Comparison of ENCODE assay signal across 11 cellular contexts in the genomic region with DNA sequence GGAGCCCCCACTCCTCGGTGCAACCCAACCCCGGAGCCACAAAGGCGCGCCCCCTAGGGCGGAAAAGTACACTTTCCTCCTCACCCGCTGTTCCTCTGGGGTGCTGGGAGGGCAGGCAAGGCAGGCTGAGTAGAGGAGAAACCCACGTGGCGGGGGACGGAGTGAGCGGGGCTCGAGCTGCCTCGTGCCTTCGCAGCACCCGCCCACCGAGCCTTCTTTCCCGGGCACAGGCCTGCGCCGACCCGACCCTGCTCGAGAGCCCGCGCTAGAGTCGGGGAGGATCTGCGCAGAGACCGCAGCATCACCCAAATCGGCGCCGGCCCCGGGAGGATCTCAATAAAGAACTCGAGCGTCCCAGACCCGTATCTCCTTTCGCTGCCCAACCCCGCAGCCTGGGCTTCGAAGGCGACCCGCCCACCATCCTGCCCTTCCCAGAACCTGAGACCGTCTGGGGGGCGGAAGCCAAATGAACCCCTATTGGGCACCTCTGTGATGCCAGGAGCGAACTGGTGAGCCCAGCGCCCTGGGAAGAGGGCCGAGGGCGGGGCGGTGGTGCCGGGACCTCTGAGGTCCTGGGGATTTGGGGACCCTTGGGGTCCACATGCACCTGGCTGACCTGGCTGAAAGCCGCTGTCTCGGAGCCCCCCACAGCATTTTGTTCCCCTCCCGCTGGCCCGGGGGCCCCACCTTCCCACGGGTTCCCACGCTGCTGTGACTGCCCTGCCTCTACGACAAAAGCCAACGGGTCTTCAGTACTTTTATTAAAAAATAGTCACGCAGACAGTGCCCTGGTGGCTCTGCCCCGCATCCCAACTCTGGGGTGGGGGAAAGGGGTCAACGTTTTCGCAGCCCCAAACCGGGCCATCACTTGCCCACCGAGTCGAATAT. TPM values are rescaled to one million over a fixed set of nuclear protein-coding genes. Genes with fewer than 3 reads are reported as not detected.
DNase-seq lines count a peak whose midpoint lies in the region; ATAC-seq and TF ChIP-seq lines count a peak whose summit lies in the region.
"Had no signal": no experiment of that assay in that cellular context is flagged by ENCODE, and none has a peak within 500 bp of the region (broad histone marks: within the 10 kb centered on the region; RNA-seq: fewer than 3 reads in every experiment).

No MANE protein-coding gene starts in this region.

- intact Hi-C loops in thyroid gland (cut with DNase I): loop anchor here (10.0 kb wide), 1 partner anchor 212 kb away; no protein-coding TSS in a partner anchor

- H3K4me1 Mint-ChIP-seq in activated CD8-positive, alpha-beta T cell treated with anti-CD3 and anti-CD28 coated beads, Interleukin-2, amount 10 ng/mL, durations not matched to agents 7 days and 5 days (ENCODE audit: low read depth): peaks cover 13% of the 10 kb centered on the region

- POLR2A ChIA-PET in activated CD8-positive, alpha-beta T cell treated with anti-CD3 and anti-CD28 coated beads, Interleukin-2, amount 10 ng/mL, durations not matched to agents 7 days and 5 days (lab: Charles Lee): no interaction called here

- no peak for TF ChIP-seq POLR2A in thyroid gland (IDR thresholded peaks at IDR 0.05)

- H3K9me3 ChIP-seq in iPS DF 6.9 (ENCODE audit: control insufficient read depth, insufficient read depth, low read length): no peaks in the 10 kb centered on the region
- H3K9me3 ChIP-seq in thyroid gland: no peaks in the 10 kb centered on the region
- H3K9me3 ChIP-seq: colonic mucosa, testis had no signal

- peak overlapping the region; percentile 56 for H3K4me3 Mint-ChIP-seq in activated CD8-positive, alpha-beta T cell treated with anti-CD3 and anti-CD28 coated beads, Interleukin-2, amount 10 ng/mL, durations not matched to agents 7 days and 5 days

- peaks cover 8% of the 10 kb centered on the region for H3K4me1 ChIP-seq in iPS DF 6.9 (ENCODE audit: control insufficient read depth, insufficient read depth, low read length)
- H3K4me1 ChIP-seq in thyroid gland: peaks cover 6 to 27% of the 10 kb centered on the region in 2 donors
- H3K4me1 ChIP-seq: testis had no signal

- H3K9me3 Mint-ChIP-seq in activated CD8-positive, alpha-beta T cell treated with anti-CD3 and anti-CD28 coated beads, Interleukin-2, amount 10 ng/mL, durations not matched to agents 7 days and 5 days (ENCODE audit: insufficient read depth): no peaks in the 10 kb centered on the region

- ATAC-seq in activated CD8-positive, alpha-beta T cell treated with anti-CD3 and anti-CD28 coated beads, Interleukin-2, amount 10 ng/mL, durations not matched to agents 7 days and 5 days: peak; percentile 73

- H3K27ac ChIP-seq in iPS DF 6.9 (ENCODE audit: low read length) (no peak overlapping the region), thyroid gland (no peak overlapping the region)
- H3K27ac ChIP-seq: colonic mucosa, testis had no signal

- H3K4me3 ChIP-seq in iPS DF 6.9 (ENCODE audit: low read length) (peak overlapping the region; percentile 18; the same call in 1 of the 2 replicates), thyroid gland (replicated peaks in 1 of 3) (no peak overlapping the region)
- H3K4me3 ChIP-seq: colonic mucosa, testis had no signal

- no CpG with 5 or more reads among the region's 60 CpGs for WGBS in iPS DF 6.9 (ENCODE audit: insufficient coverage, insufficient read length)
- WGBS in thyroid gland, 2 donors: 5 to 9% methylated on average over 17 to 32 of the region's 60 CpGs

- peaks cover 7% of the 10 kb centered on the region for H3K36me3 Mint-ChIP-seq in activated CD8-positive, alpha-beta T cell treated with anti-CD3 and anti-CD28 coated beads, Interleukin-2, amount 10 ng/mL, durations not matched to agents 7 days and 5 days (ENCODE audit: low read depth)

- TF ChIP-seq CTCF in thyroid gland (IDR thresholded peaks at IDR 0.05): no peak

- peaks cover 22% of the 10 kb centered on the region for H3K27me3 ChIP-seq in iPS DF 6.9 (ENCODE audit: control insufficient read depth, insufficient read depth, low read length)
- H3K27me3 ChIP-seq in thyroid gland: peaks cover 18% of the 10 kb centered on the region
- H3K27me3 ChIP-seq: testis had no signal

- H3K27me3 Mint-ChIP-seq in activated CD8-positive, alpha-beta T cell treated with anti-CD3 and anti-CD28 coated beads, Interleukin-2, amount 10 ng/mL, durations not matched to agents 7 days and 5 days (ENCODE audit: low read depth): peaks cover 4% of the 10 kb centered on the region

- DNase-seq in DMS79 treated with DMSO at 0.1 percent for 48 hours (lab: John Stamatoyannopoulos, UW): peak; percentile 37
- no peak for DNase-seq in DMS79 (lab: John Stamatoyannopoulos, UW)
- DNase-seq in activated CD8-positive, alpha-beta T cell treated with anti-CD3 and anti-CD28 coated beads, Interleukin-2, amount 10 ng/mL, durations not matched to agents 7 days and 5 days: peak; percentile 52
- no peak for DNase-seq in iPS DF 6.9 (ENCODE audit: low read depth, low spot score)
- DNase-seq in stimulated activated CD8-positive, alpha-beta memory T cell treated with anti-CD3 and anti-CD28 coated beads, Interleukin-4, amount 100 ng/mL, for 24 hours (ENCODE audit: low read depth): peak; percentile 17
- no peak for DNase-seq in thyroid gland
- DNase-seq in AG08395 (ENCODE audit: low spot score): no peak
- no peak for DNase-seq in COLO829 (ENCODE audit: low spot score)
- DNase-seq: colonic mucosa, testis had no signal

- CTCF ChIA-PET in activated CD8-positive, alpha-beta T cell treated with anti-CD3 and anti-CD28 coated beads, Interleukin-2, amount 10 ng/mL, durations not matched to agents 7 days and 5 days (lab: Charles Lee): no interaction called here

- H3K27ac Mint-ChIP-seq in activated CD8-positive, alpha-beta T cell treated with anti-CD3 and anti-CD28 coated beads, Interleukin-2, amount 10 ng/mL, durations not matched to agents 7 days and 5 days: no peak overlapping the region

- no peaks in the 10 kb centered on the region for H3K36me3 ChIP-seq in iPS DF 6.9 (ENCODE audit: control insufficient read depth, insufficient read depth, low read length)
- no peaks in the 10 kb centered on the region for H3K36me3 ChIP-seq in thyroid gland
- H3K36me3 ChIP-seq: colonic mucosa had no signal

RNA-seq across cellular contexts. Expression of a gene that starts 1.3 kb away (rescaled TPM):
- 1 to 10 TPM; 2.2 to 2.6 TPM for total RNA-seq in activated CD8-positive, alpha-beta T cell treated with anti-CD3 and anti-CD28 coated beads, Interleukin-2, amount 10 ng/mL, durations not matched to agents 7 days and 5 days
- total RNA-seq in thyroid gland: 1 to 10 TPM; 1.1 to 2.5 (median 2.0) TPM

RNA-seq across cellular contexts. Expression of a gene that starts 16.0 kb away (rescaled TPM):
- 10 to 100 TPM; 78.0 to 80.5 TPM for total RNA-seq in activated CD8-positive, alpha-beta T cell treated with anti-CD3 and anti-CD28 coated beads, Interleukin-2, amount 10 ng/mL, durations not matched to agents 7 days and 5 days
- 100 to 1,000 TPM in 3 of 4 donors, 10 to 100 TPM in 1; 92.9 to 151 (median 116) TPM for total RNA-seq in thyroid gland

RNA-seq across cellular contexts. Expression of a gene that starts 24.7 kb away (rescaled TPM):
- under 1 TPM; 0.26 to 0.31 TPM for total RNA-seq in activated CD8-positive, alpha-beta T cell treated with anti-CD3 and anti-CD28 coated beads, Interleukin-2, amount 10 ng/mL, durations not matched to agents 7 days and 5 days
- 1 to 10 TPM in 1 of 4 donors, under 1 TPM in 2, not detected in 1; 0.22 to 1.6 (median 0.54) TPM for total RNA-seq in thyroid gland

RNA-seq across cellular contexts. Expression of a gene that starts 31.7 kb away (rescaled TPM):
- total RNA-seq in activated CD8-positive, alpha-beta T cell treated with anti-CD3 and anti-CD28 coated beads, Interleukin-2, amount 10 ng/mL, durations not matched to agents 7 days and 5 days: not detected
- total RNA-seq in thyroid gland: 1 to 10 TPM in 2 of 4 donors, under 1 TPM in 1, not detected in 1; 0.33 to 2.1 (median 1.1) TPM
- total RNA-seq: A172, colonic mucosa had no signal

RNA-seq across cellular contexts. Expression of a gene that starts 44.1 kb away (rescaled TPM):
- not detected for total RNA-seq in activated CD8-positive, alpha-beta T cell treated with anti-CD3 and anti-CD28 coated beads, Interleukin-2, amount 10 ng/mL, durations not matched to agents 7 days and 5 days
- total RNA-seq in thyroid gland: under 1 TPM; 0.33 to 0.98 (median 0.80) TPM
- total RNA-seq: colonic mucosa had no signal

Comparison
In these comparisons a context has a peak if more than half of its experiments do, and no peak if none do; other contexts are left out.
1. DNase-seq: peak in DMS79 treated with DMSO at 0.1 percent for 48 hours (single experiment), activated CD8-positive, alpha-beta T cell treated with anti-CD3 and anti-CD28 coated beads, Interleukin-2, amount 10 ng/mL, durations not matched to agents 7 days and 5 days (single experiment) and stimulated activated CD8-positive, alpha-beta memory T cell treated with anti-CD3 and anti-CD28 coated beads, Interleukin-4, amount 100 ng/mL, for 24 hours (single experiment); none in DMS79 (single experiment), iPS DF 6.9 (single experiment), thyroid gland (0 of 2), AG08395 (single experiment) and COLO829 (single experiment).